Comparison of ENCODE assay signal across 1 cellular context in the genomic region with DNA sequence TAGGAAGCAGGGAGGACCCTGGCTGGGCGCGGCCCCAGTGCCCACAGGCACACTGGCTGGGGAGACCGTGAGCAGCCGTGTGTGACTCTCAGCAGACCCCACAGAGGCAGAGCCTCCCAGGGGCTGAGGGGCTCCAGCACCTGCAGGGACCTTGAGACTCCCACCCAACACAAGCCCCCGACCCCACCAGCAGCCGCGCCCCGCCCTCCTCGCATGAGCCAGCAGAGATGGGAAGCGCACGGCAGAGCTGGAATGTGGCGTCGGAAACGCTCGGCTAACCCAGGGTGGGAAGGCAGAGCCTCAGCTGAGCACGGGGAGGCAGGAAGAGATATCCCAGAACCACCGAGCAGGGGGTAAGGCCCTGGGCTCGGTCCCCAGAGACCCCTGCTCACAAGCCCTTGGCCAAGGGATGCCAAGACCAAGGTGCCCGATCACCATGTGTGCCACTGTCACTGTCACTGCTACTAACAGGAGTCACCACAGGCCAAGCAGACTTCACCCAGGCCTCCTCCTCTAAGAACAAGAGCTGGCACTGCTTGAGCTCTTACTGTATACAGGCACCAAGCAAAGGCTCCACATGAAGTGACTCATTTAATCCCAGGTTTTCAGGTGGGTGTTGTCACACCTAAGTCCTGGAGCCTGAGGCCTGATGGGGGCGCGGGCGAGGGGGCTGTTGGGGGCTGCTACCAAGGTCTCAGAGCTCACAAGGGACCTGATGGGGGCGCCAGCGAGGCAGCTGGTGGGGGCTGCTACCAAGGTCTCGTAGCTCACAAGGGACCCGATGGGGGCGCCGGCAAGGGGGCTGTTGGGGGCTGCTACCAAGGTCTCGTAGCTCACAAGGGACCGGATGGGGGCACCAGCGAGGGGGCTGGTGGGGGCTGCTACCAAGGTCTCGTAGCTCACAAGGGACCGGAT.
TF ChIP-seq lines count a peak whose summit lies in the region.

No MANE protein-coding gene starts in this region.

TF ChIP-seq in IMR-90, 13 proteins besides CTCF, POLR2A, EP300 and RAD21:
- TF ChIP-seq RFX5 (IDR thresholded peaks at IDR 0.05; ENCODE audit: low read depth, low read length) = no peak
